ENCODE assay signal across 1 cellular context in genomic region chr4:42344260-42344659, GRCh38.
TF ChIP-seq lines count a peak whose summit lies in the region.

No MANE protein-coding gene starts in this region.

TF ChIP-seq in GM12878, 131 proteins besides CTCF, POLR2A, EP300 and RAD21 (continued from another document):
- TF ChIP-seq ZNF687 (IDR thresholded peaks at IDR 0.05) = no peak
TF ChIP-seq in GM12878: peak in this region for 5.
